In the genomic region with DNA sequence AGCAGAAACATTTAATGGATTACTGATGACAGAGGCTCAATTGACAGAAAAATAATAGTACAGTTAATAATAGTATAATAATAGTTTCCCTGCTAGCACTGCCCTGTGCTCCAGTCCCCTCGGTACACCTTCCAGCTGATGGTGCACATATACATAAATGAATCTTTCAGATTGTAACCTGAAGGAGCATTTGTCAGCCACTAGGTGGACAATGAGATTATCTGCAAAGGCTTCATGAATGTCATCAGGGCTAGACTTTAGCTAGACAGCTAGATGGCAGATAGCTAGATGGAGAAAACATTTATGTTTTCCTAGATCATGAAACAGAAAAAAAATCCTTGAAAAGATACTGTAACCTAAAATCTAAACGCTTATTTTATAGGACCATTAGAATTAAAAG, we compare ENCODE assay signal across 8 cellular contexts.
DNase-seq lines count a peak whose midpoint lies in the region; ATAC-seq and TF ChIP-seq lines count a peak whose summit lies in the region.

No MANE protein-coding gene starts in this region.

- DNase-seq in COLO829 (ENCODE audit: low spot score) (peak; percentile 5), SW 1271 (lab: John Stamatoyannopoulos, UW) (peak; percentile 29 to 67), retinal pigment epithelial cell (ENCODE audit: low read depth) (no peak), DMS79 treated with DMSO at 0.1 percent for 48 hours (lab: John Stamatoyannopoulos, UW) (no peak), globus pallidus (ENCODE audit: low spot score) (no peak), NCI-H1417 (lab: John Stamatoyannopoulos, UW) (no peak)

- ATAC-seq in GM19043 (IDR thresholded peaks at IDR 0.05; ENCODE audit: low read depth, unreplicated experiment) = peak; percentile 91
- ATAC-seq in HG03095 (IDR thresholded peaks at IDR 0.05; ENCODE audit: unreplicated experiment) = peak; percentile 95

- H3K4me3 ChIP-seq in retinal pigment epithelial cell (ENCODE audit: low read length) = no peak overlapping the region

- peak; percentile 48 for TF ChIP-seq CTCF in retinal pigment epithelial cell (conservative IDR thresholded peaks at IDR 0.05; ENCODE audit: low read depth, low read length)

Comparison
In these comparisons a context has a peak if more than half of its experiments do, and no peak if none do; other contexts are left out.
1. DNase-seq: peak in COLO829 (single experiment) and SW 1271 (2 of 2); none in retinal pigment epithelial cell (single experiment), DMS79 treated with DMSO at 0.1 percent for 48 hours (single experiment), globus pallidus (single experiment) and NCI-H1417 (0 of 3).